21 cellular contexts compared by ENCODE assay signal in the genomic region with DNA sequence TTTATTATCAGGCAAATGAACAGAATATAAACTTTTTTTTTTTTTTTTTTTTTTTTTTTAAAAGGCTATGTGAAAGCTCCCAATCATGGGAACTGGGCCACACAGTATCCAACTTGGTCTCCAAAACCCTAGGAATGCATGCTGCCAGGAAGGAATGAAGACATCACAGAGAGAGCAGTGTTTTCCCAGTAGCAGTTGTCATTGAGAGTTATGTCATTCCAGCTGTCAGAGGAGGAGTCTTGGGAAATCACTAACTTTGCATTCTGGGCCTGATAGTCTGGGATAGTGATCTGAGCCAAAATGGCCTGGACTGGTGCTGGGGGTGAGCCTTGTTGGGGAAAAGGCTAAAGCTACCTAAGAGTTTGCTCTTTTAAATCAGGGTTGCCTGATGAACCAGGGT.
"Had no signal": no experiment of that assay in that cellular context is flagged by ENCODE, and none has a peak within 500 bp of the region (broad histone marks: within the 10 kb centered on the region; RNA-seq: fewer than 3 reads in every experiment).

No MANE protein-coding gene starts in this region.

- H3K9me3 ChIP-seq: sigmoid colon, testis, upper lobe of left lung had no signal

- H3K4me1 ChIP-seq: gastroesophageal sphincter, heart left ventricle, sigmoid colon, spleen, testis, upper lobe of left lung had no signal

- FAIRE-seq: endometrium had no signal

- ATAC-seq: activated T-cell treated with anti-CD3 and anti-CD28 coated beads, Interleukin-2, amount 50 U/mL, for 4 hours; esophagus mucosa; gastroesophageal sphincter; natural killer cell treated with Interleukin-12 subunit alpha and Interleukin-12 subunit beta and Interleukin-15 and Interleukin-18, amount 100 ng/mL, for 72 hours; stimulated activated memory B cell treated with anti-CD40 and anti-IgM and Interleukin-4, amounts not matched to agents 10 μg/mL and 1 μg/mL and 100 μg/mL, for 72 hours had no signal

- DNase-seq: activated CD4-positive, alpha-beta T cell treated with anti-CD3 and anti-CD28 coated beads, Interleukin-2, amount 50 U/mL, for 1 hour; activated CD8-positive, alpha-beta memory T cell treated with anti-CD3 and anti-CD28 coated beads, Interleukin-2, amount 50 U/mL, for 4 hours; activated naive CD4-positive, alpha-beta T cell treated with anti-CD3 and anti-CD28 coated beads for 36 hours; activated T-cell treated with anti-CD3 and anti-CD28 coated beads, Interleukin-2, amount 50 U/mL, for 4 hours; brain microvascular endothelial cell; heart left ventricle; left cardiac atrium; mammary epithelial cell; sigmoid colon; spleen; stimulated activated CD4-positive, alpha-beta T cell treated with anti-CD3 and anti-CD28 coated beads, Interleukin-4, amount 100 ng/mL, for 4 hours; T-helper 1 cell; T-helper 9 cell; testis; upper lobe of left lung had no signal

- H3K27ac ChIP-seq: brain microvascular endothelial cell, coronary artery, gastroesophageal sphincter, heart left ventricle, sigmoid colon, spleen, testis, upper lobe of left lung had no signal

- H3K27me3 ChIP-seq: brain microvascular endothelial cell, gastroesophageal sphincter, heart left ventricle, sigmoid colon, testis, upper lobe of left lung had no signal

- H3K36me3 ChIP-seq: brain microvascular endothelial cell, gastroesophageal sphincter, heart left ventricle, sigmoid colon, spleen, upper lobe of left lung had no signal

- H3K4me3 ChIP-seq: coronary artery, gastroesophageal sphincter, heart left ventricle, sigmoid colon, spleen, testis, upper lobe of left lung had no signal
